Comparison of ENCODE assay signal across 8 cellular contexts in the genomic region with DNA sequence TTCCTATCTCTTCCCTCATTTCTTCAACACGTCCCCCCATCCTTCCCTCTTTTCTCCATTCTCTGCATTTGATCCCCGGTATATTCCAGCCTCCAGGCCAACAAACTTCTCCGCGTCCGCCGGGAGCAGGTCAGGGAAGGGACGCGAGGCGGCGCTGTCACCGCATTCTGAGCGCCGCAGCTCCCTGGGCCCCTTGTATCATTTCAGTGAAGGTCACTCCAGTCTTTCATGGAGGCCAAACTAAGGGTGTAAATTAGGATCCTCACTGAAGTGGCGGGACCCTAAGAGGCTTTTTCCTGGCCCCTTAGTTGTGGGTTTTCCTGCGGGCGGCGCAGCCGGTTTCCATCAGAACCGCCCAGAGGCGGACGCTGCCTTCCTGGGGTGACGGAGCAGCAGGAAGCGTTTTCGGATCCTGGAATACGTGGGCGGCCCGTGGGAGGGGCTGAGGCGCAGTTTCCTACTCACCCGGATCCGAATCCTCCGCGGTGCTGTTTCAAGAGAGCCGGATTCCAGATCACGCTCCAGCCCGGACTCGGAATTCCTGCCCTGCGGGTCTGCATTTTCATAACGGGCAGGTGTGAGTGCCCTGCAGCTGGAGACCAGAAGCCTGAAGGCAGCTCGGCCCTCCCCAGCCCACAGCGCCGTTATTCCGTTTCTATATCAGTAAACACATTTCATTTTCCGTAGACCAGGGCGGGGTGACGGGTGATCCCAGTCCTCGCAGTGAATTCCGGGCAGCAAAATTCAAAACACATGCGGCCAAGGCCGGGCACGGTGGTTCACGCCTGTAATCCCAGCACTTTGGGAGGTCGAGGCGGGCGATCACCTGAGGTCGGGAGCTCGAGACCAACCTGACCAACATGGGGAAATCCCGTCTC. TPM values are rescaled to one million over a fixed set of nuclear protein-coding genes. Genes with fewer than 3 reads are reported as not detected.
DNase-seq lines count a peak whose midpoint lies in the region; ATAC-seq and TF ChIP-seq lines count a peak whose summit lies in the region.

No MANE protein-coding gene starts in this region.

- H3K4me1 ChIP-seq in Peyer's patch, result peaks cover 3 to 52% (median 7%) of the 10 kb centered on the region in 4 donors
- peaks cover 17 to 27% of the 10 kb centered on the region in 2 donors for H3K4me1 ChIP-seq in naive thymus-derived CD4-positive, alpha-beta T cell (ENCODE audit: control insufficient read depth in 2 of 2, insufficient read depth in 2 of 2, low read length in 2 of 2)

- H3K27ac ChIP-seq in Peyer's patch, result peak overlapping the region; percentile 89 to 98 (median 98)
- peak overlapping the region; percentile 76 for H3K27ac ChIP-seq in naive thymus-derived CD4-positive, alpha-beta T cell (ENCODE audit: low read depth, low read length)

- peak; percentile 79 to 95 (median 90) for TF ChIP-seq CTCF in Peyer's patch (IDR thresholded peaks at IDR 0.05)

- peak overlapping the region; percentile 71 to 79 (median 73) for H3K4me3 ChIP-seq in Peyer's patch
- peak overlapping the region; percentile 84 for H3K4me3 ChIP-seq in naive thymus-derived CD4-positive, alpha-beta T cell (ENCODE audit: low read length)

- peak; percentile 66 to 71 for TF ChIP-seq POLR2A in Peyer's patch (IDR thresholded peaks at IDR 0.05)

- peak overlapping the region; percentile 76 to 94 (median 90) for H3K27ac Mint-ChIP-seq in naive thymus-derived CD4-positive, alpha-beta T cell
- H3K27ac Mint-ChIP-seq in stimulated activated naive CD8-positive, alpha-beta T cell treated with anti-CD3 and anti-CD28 coated beads, Interleukin-15, Interleukin-2, amounts not matched to agents 100 ng/mL and 50 ng/mL, for 24 hours, result peak overlapping the region; percentile 46

- CTCF ChIA-PET in naive thymus-derived CD4-positive, alpha-beta T cell (lab: Charles Lee), result interaction anchor here (0.6 to 2.8 kb wide), 13 partner anchors 40 to 1584 kb away, joined by 3 to 17 read pairs (median 4); no protein-coding TSS in a partner anchor

- H3K9me3 ChIP-seq in Peyer's patch, result no peaks in the 10 kb centered on the region
- H3K9me3 ChIP-seq in naive thymus-derived CD4-positive, alpha-beta T cell (ENCODE audit: control insufficient read depth in 2 of 3, low read length in 3 of 3), result no peaks in the 10 kb centered on the region

- H3K4me1 Mint-ChIP-seq in naive thymus-derived CD4-positive, alpha-beta T cell, result peaks cover 40 to 72% (median 53%) of the 10 kb centered on the region in 7 donors
- H3K4me1 Mint-ChIP-seq in stimulated activated naive CD8-positive, alpha-beta T cell treated with anti-CD3 and anti-CD28 coated beads, Interleukin-15, Interleukin-2, amounts not matched to agents 100 ng/mL and 50 ng/mL, for 24 hours (ENCODE audit: low read depth), result peaks cover 59% of the 10 kb centered on the region

- peaks cover 0 to 3% (median 0%) of the 10 kb centered on the region in 5 donors for H3K36me3 Mint-ChIP-seq in naive thymus-derived CD4-positive, alpha-beta T cell
- H3K36me3 Mint-ChIP-seq in stimulated activated naive CD8-positive, alpha-beta T cell treated with anti-CD3 and anti-CD28 coated beads, Interleukin-15, Interleukin-2, amounts not matched to agents 100 ng/mL and 50 ng/mL, for 24 hours (ENCODE audit: low read depth), result no peaks in the 10 kb centered on the region

- POLR2A ChIA-PET in naive thymus-derived CD4-positive, alpha-beta T cell (lab: Charles Lee), result interaction anchor here (0.6 to 3.1 kb wide), 11 partner anchors 31 to 252 kb away, joined by 3 to 19 read pairs (median 4); a partner anchor contains a TSS

- DNase-seq in DMS153 (lab: John Stamatoyannopoulos, UW) (peak; percentile 44), Peyer's patch (peak; percentile 81 to 95 (median 95)), activated gamma-delta T cell treated with Interleukin-2 at 50 U/mL for 16 hours (peak; percentile 40), fibroblast of the conjunctiva (ENCODE audit: low read depth) (peak; percentile 69)
- peak; percentile 34 to 81 (median 51) for DNase-seq in naive thymus-derived CD4-positive, alpha-beta T cell

- no peaks in the 10 kb centered on the region for H3K36me3 ChIP-seq in Peyer's patch
- peaks cover 0 to 8% (median 0%) of the 10 kb centered on the region in 3 experiments for H3K36me3 ChIP-seq in naive thymus-derived CD4-positive, alpha-beta T cell (ENCODE audit: control insufficient read depth in 2 of 3, insufficient read depth in 3 of 3, low read length in 3 of 3)

- peak overlapping the region; percentile 83 to 98 (median 90) for H3K4me3 Mint-ChIP-seq in naive thymus-derived CD4-positive, alpha-beta T cell
- H3K4me3 Mint-ChIP-seq in stimulated activated naive CD8-positive, alpha-beta T cell treated with anti-CD3 and anti-CD28 coated beads, Interleukin-15, Interleukin-2, amounts not matched to agents 100 ng/mL and 50 ng/mL, for 24 hours, result peak overlapping the region; percentile 93

- no peaks in the 10 kb centered on the region for H3K27me3 ChIP-seq in Peyer's patch
- H3K27me3 ChIP-seq in naive thymus-derived CD4-positive, alpha-beta T cell (ENCODE audit: control insufficient read depth in 2 of 2, insufficient read depth in 2 of 2, low read length in 2 of 2), result no peaks in the 10 kb centered on the region

- peaks cover 0 to 1% (median 0%) of the 10 kb centered on the region in 11 donors for H3K9me3 Mint-ChIP-seq in naive thymus-derived CD4-positive, alpha-beta T cell
- no peaks in the 10 kb centered on the region for H3K9me3 Mint-ChIP-seq in stimulated activated naive CD8-positive, alpha-beta T cell treated with anti-CD3 and anti-CD28 coated beads, Interleukin-15, Interleukin-2, amounts not matched to agents 100 ng/mL and 50 ng/mL, for 24 hours

- peaks cover 0 to 4% (median 0%) of the 10 kb centered on the region in 5 donors for H3K27me3 Mint-ChIP-seq in naive thymus-derived CD4-positive, alpha-beta T cell
- no peaks in the 10 kb centered on the region for H3K27me3 Mint-ChIP-seq in stimulated activated naive CD8-positive, alpha-beta T cell treated with anti-CD3 and anti-CD28 coated beads, Interleukin-15, Interleukin-2, amounts not matched to agents 100 ng/mL and 50 ng/mL, for 24 hours

- ATAC-seq in HG02885 (IDR thresholded peaks at IDR 0.05; ENCODE audit: poor library complexity, unreplicated experiment) (peak; percentile 42), HG03159 (IDR thresholded peaks at IDR 0.05; ENCODE audit: unreplicated experiment) (no peak)
- peak; percentile 47 for ATAC-seq in naive thymus-derived CD4-positive, alpha-beta T cell

- intact Hi-C loops in naive thymus-derived CD4-positive, alpha-beta T cell (cut with micrococcal nuclease), result loop anchor here (5.0 to 10.0 kb wide), 3 partner anchors 142 to 435 kb away; a partner anchor contains a TSS

RNA-seq across cellular contexts. Expression of a gene that starts 3.6 kb away (rescaled TPM):
- total RNA-seq in Peyer's patch, result 10 to 100 TPM; 21.0 to 71.0 (median 29.1) TPM
- total RNA-seq in naive thymus-derived CD4-positive, alpha-beta T cell, result 10 to 100 TPM; 12.1 to 17.4 (median 15.2) TPM
- polyA plus RNA-seq in naive thymus-derived CD4-positive, alpha-beta T cell, result 1 to 10 TPM; 4.3 to 8.4 TPM

RNA-seq across cellular contexts. Expression of a gene that starts 42.8 kb away (rescaled TPM):
- 1,000 to 10,000 TPM in 3 of 4 donors, 100 to 1,000 TPM in 1; 835 to 3,384 (median 2,517) TPM for total RNA-seq in Peyer's patch
- 1,000 to 10,000 TPM; 5,136 to 7,364 (median 5,516) TPM for total RNA-seq in naive thymus-derived CD4-positive, alpha-beta T cell
- polyA plus RNA-seq in naive thymus-derived CD4-positive, alpha-beta T cell, result 1,000 to 10,000 TPM; 5,467 to 7,459 TPM

Comparison
In these comparisons a context has a peak if more than half of its experiments do, and no peak if none do; other contexts are left out.
1. DNase-seq: peak in every context shown above with its lines; median percentile 95 in Peyer's patch; 69 in fibroblast of the conjunctiva; 51 in naive thymus-derived CD4-positive, alpha-beta T cell; 44 in DMS153; 40 in activated gamma-delta T cell treated with Interleukin-2 at 50 U/mL for 16 hours.